Comparison of ENCODE assay signal across 22 cellular contexts in the genomic region with DNA sequence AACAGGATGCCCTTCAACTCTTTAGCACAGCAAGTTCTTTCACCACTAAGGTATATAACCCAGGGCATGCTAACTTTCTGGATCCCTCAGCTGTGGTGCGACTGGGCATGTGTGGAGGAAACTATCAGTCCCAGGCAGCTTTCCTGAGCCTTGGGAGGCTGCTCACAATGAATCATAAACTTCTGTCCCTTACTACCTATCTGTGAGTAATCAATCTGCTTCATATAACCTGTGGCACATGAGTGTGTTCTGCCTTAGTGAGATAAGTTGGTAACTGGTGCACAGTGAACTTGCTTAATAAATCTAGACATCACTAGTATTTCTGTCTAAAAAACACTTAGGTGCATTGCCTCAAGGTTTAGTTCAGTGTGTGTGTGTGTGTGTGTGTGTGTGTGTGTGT.
"Had no signal": no experiment of that assay in that cellular context is flagged by ENCODE, and none has a peak within 500 bp of the region (broad histone marks: within the 10 kb centered on the region; RNA-seq: fewer than 3 reads in every experiment).

No MANE protein-coding gene starts in this region.

- H3K27ac Mint-ChIP-seq: activated naive CD8-positive, alpha-beta T cell treated with anti-CD3 and anti-CD28 coated beads for 36 hours; effector memory CD8-positive, alpha-beta T cell; memory B cell; natural killer cell treated with Interleukin-12 subunit alpha and Interleukin-12 subunit beta and Interleukin-15 and Interleukin-18, amount 100 ng/mL, for 72 hours; stimulated activated naive CD8-positive, alpha-beta T cell treated with anti-CD3 and anti-CD28 coated beads, Interleukin-15, Interleukin-2, amounts not matched to agents 100 ng/mL and 50 ng/mL, for 24 hours; WTC11 had no signal

- H3K27me3 ChIP-seq: colonic mucosa, dorsolateral prefrontal cortex, thyroid gland, upper lobe of right lung had no signal

- H3K27me3 Mint-ChIP-seq: activated naive CD8-positive, alpha-beta T cell treated with anti-CD3 and anti-CD28 coated beads for 36 hours; effector memory CD8-positive, alpha-beta T cell; memory B cell; natural killer cell treated with Interleukin-12 subunit alpha and Interleukin-12 subunit beta and Interleukin-15 and Interleukin-18, amount 100 ng/mL, for 72 hours; stimulated activated naive CD8-positive, alpha-beta T cell treated with anti-CD3 and anti-CD28 coated beads, Interleukin-15, Interleukin-2, amounts not matched to agents 100 ng/mL and 50 ng/mL, for 24 hours had no signal

- H3K27ac ChIP-seq: colonic mucosa, dorsolateral prefrontal cortex, prostate gland, thyroid gland, upper lobe of right lung had no signal

- H3K36me3 Mint-ChIP-seq: WTC11 had no signal

- H3K4me3 Mint-ChIP-seq: activated naive CD8-positive, alpha-beta T cell treated with anti-CD3 and anti-CD28 coated beads for 36 hours; activated T-cell treated with anti-CD3 and anti-CD28 coated beads, Interleukin-2, amount 50 U/mL, for 4 hours; effector memory CD8-positive, alpha-beta T cell; memory B cell; natural killer cell treated with Interleukin-12 subunit alpha and Interleukin-12 subunit beta and Interleukin-15 and Interleukin-18, amount 100 ng/mL, for 72 hours; stimulated activated naive CD8-positive, alpha-beta T cell treated with anti-CD3 and anti-CD28 coated beads, Interleukin-15, Interleukin-2, amounts not matched to agents 100 ng/mL and 50 ng/mL, for 24 hours; WTC11 had no signal

- H3K4me1 Mint-ChIP-seq: activated naive CD8-positive, alpha-beta T cell treated with anti-CD3 and anti-CD28 coated beads for 36 hours; WTC11 had no signal

- H3K9me3 Mint-ChIP-seq: activated naive CD8-positive, alpha-beta T cell treated with anti-CD3 and anti-CD28 coated beads for 36 hours; activated T-cell treated with anti-CD3 and anti-CD28 coated beads, Interleukin-2, amount 50 U/mL, for 4 hours; effector memory CD8-positive, alpha-beta T cell; memory B cell; natural killer cell treated with Interleukin-12 subunit alpha and Interleukin-12 subunit beta and Interleukin-15 and Interleukin-18, amount 100 ng/mL, for 72 hours; stimulated activated naive CD8-positive, alpha-beta T cell treated with anti-CD3 and anti-CD28 coated beads, Interleukin-15, Interleukin-2, amounts not matched to agents 100 ng/mL and 50 ng/mL, for 24 hours; WTC11 had no signal

- H3K4me1 ChIP-seq: colonic mucosa, prostate gland, thyroid gland, upper lobe of right lung had no signal

- DNase-seq: activated CD4-positive, alpha-beta T cell treated with anti-CD3 and anti-CD28 coated beads, Interleukin-2, amount 50 U/mL, for 48 hours; activated CD8-positive, alpha-beta memory T cell treated with anti-CD3 and anti-CD28 coated beads, Interleukin-2, amount 50 U/mL, for 48 hours; activated naive CD4-positive, alpha-beta T cell treated with Interleukin-2 at 50 U/mL for 16 hours; activated naive CD8-positive, alpha-beta T cell treated with anti-CD3 and anti-CD28 coated beads for 36 hours; activated T-cell treated with anti-CD3 and anti-CD28 coated beads, Interleukin-2, amount 50 U/mL, for 4 hours; colonic mucosa; dorsolateral prefrontal cortex; effector memory CD8-positive, alpha-beta T cell; foreskin fibroblast; left ventricle myocardium superior; right cardiac atrium; stimulated activated CD4-positive, alpha-beta T cell treated with anti-CD3 and anti-CD28 coated beads, Interleukin-1b, Interleukin-23, amount 100 ng/mL, for 48 hours; substantia nigra; T-helper 1 cell; T-helper 9 cell; thyroid gland; upper lobe of right lung had no signal

- ATAC-seq: activated T-cell treated with anti-CD3 and anti-CD28 coated beads, Interleukin-2, amount 50 U/mL, for 4 hours; effector memory CD8-positive, alpha-beta T cell; left ventricle myocardium superior; natural killer cell treated with Interleukin-12 subunit alpha and Interleukin-12 subunit beta and Interleukin-15 and Interleukin-18, amount 100 ng/mL, for 72 hours; right cardiac atrium; upper lobe of right lung; WTC11 had no signal
